Comparison of ENCODE assay signal across 11 cellular contexts in genomic region chr9:110340306-110340705, GRCh38. TPM values are rescaled to one million over a fixed set of nuclear protein-coding genes. Genes with fewer than 3 reads are reported as not detected.
DNase-seq lines count a peak whose midpoint lies in the region; ATAC-seq and TF ChIP-seq lines count a peak whose summit lies in the region.
"Had no signal": no experiment of that assay in that cellular context is flagged by ENCODE, and none has a peak within 500 bp of the region (broad histone marks: within the 10 kb centered on the region; RNA-seq: fewer than 3 reads in every experiment).

No MANE protein-coding gene starts in this region.

- H3K4me1 ChIP-seq in neural progenitor cell (no peaks in the 10 kb centered on the region), testis (no peaks in the 10 kb centered on the region), esophagus squamous epithelium (peaks cover 0 to 3% (median 0%) of the 10 kb centered on the region in 3 donors)

- DNase-seq in MV-4-11 (lab: John Stamatoyannopoulos, UW) (peak; percentile 19), choroid plexus epithelial cell (ENCODE audit: low read depth) (peak; percentile 59), neural progenitor cell (ENCODE audit: low spot score) (peak; percentile 50), testis (no peak), esophagus squamous epithelium (lab: John Stamatoyannopoulos, UW) (no peak), AG20443 (ENCODE audit: low spot score) (no peak)
- DNase-seq: activated T-cell treated with anti-CD3 and anti-CD28 coated beads, Interleukin-2, amount 50 U/mL, for 72 hours had no signal

- no peak overlapping the region for H3K4me3 Mint-ChIP-seq in neural progenitor cell
- H3K4me3 Mint-ChIP-seq: activated T-cell treated with anti-CD3 and anti-CD28 coated beads, Interleukin-2, amount 50 U/mL, for 72 hours had no signal

- WGBS in testis, 2 donors = 90 to 91% methylated on average over 2 of the region's 2 CpGs
- 74 to 97% methylated on average over 2 of the region's 2 CpGs for WGBS in esophagus squamous epithelium, 2 donors

- intact Hi-C loops in testis (cut with DNase I; ENCODE audit: low total_unique reads) = no loop called here
- intact Hi-C loops in esophagus squamous epithelium (cut with DNase I) = no loop called here

- no peaks in the 10 kb centered on the region for H3F3A ChIP-seq in neural progenitor cell (ENCODE audit: low read depth)

- H3K4me3 ChIP-seq in choroid plexus epithelial cell (ENCODE audit: low read depth, low read length) (no peak overlapping the region), neural progenitor cell (no peak overlapping the region), testis (no peak overlapping the region), esophagus squamous epithelium (no peak overlapping the region)
- H3K4me3 ChIP-seq: SK-N-MC had no signal

- peak; percentile 34; the same call in 1 of the 2 replicates for TF ChIP-seq CTCF in GM12874 (IDR thresholded peaks at IDR 0.05; ENCODE audit: insufficient read depth, low read depth, low read length)
- peak; percentile 72 for TF ChIP-seq CTCF in choroid plexus epithelial cell (conservative IDR thresholded peaks at IDR 0.05; ENCODE audit: low read depth, low read length)
- TF ChIP-seq CTCF in neural progenitor cell (IDR thresholded peaks at IDR 0.05) = peak; percentile 53
- no peak for TF ChIP-seq CTCF in testis (IDR thresholded peaks at IDR 0.05)
- TF ChIP-seq CTCF in esophagus squamous epithelium (IDR thresholded peaks at IDR 0.05) = peak in 1 of 6 experiments; percentile 34

- no peaks in the 10 kb centered on the region for H3K27me3 ChIP-seq in neural progenitor cell
- no peaks in the 10 kb centered on the region for H3K27me3 ChIP-seq in testis
- H3K27me3 ChIP-seq in esophagus squamous epithelium = no peaks in the 10 kb centered on the region

- H3K9me3 Mint-ChIP-seq in neural progenitor cell = no peaks in the 10 kb centered on the region
- H3K9me3 Mint-ChIP-seq: activated T-cell treated with anti-CD3 and anti-CD28 coated beads, Interleukin-2, amount 50 U/mL, for 72 hours had no signal

- H3K36me3 Mint-ChIP-seq in neural progenitor cell = no peaks in the 10 kb centered on the region

- no peak for ATAC-seq in HG03095 (IDR thresholded peaks at IDR 0.05; ENCODE audit: unreplicated experiment)
- ATAC-seq: activated T-cell treated with anti-CD3 and anti-CD28 coated beads, Interleukin-2, amount 50 U/mL, for 72 hours had no signal

- H3K79me2 ChIP-seq in neural progenitor cell (ENCODE audit: low read depth) = no peaks in the 10 kb centered on the region

- H3K36me3 ChIP-seq in neural progenitor cell (no peaks in the 10 kb centered on the region), testis (ENCODE audit: low read depth, missing control alignments) (no peaks in the 10 kb centered on the region), esophagus squamous epithelium (no peaks in the 10 kb centered on the region)

- no peak overlapping the region for H2AFZ ChIP-seq in neural progenitor cell (replicated peaks)

- H4K20me1 ChIP-seq in neural progenitor cell (ENCODE audit: low read depth) = no peaks in the 10 kb centered on the region

- H3K4me2 ChIP-seq in neural progenitor cell = no peak overlapping the region

- no peaks in the 10 kb centered on the region for H3K4me1 Mint-ChIP-seq in neural progenitor cell

- no peak overlapping the region for H3K27ac Mint-ChIP-seq in neural progenitor cell
- H3K27ac Mint-ChIP-seq: activated T-cell treated with anti-CD3 and anti-CD28 coated beads, Interleukin-2, amount 50 U/mL, for 72 hours had no signal

- H3K9me3 ChIP-seq in neural progenitor cell (ENCODE audit: low read depth) (no peaks in the 10 kb centered on the region), testis (no peaks in the 10 kb centered on the region), esophagus squamous epithelium (no peaks in the 10 kb centered on the region)

- H3K27me3 Mint-ChIP-seq in neural progenitor cell (ENCODE audit: insufficient read depth, low read depth) = peaks cover 2% of the 10 kb centered on the region

- H3K27ac ChIP-seq in neural progenitor cell (no peak overlapping the region), testis (no peak overlapping the region), esophagus squamous epithelium (no peak overlapping the region)
- H3K27ac ChIP-seq: SK-N-MC had no signal

- TF ChIP-seq POLR2A in testis (IDR thresholded peaks at IDR 0.05) = no peak
- TF ChIP-seq POLR2A in esophagus squamous epithelium (IDR thresholded peaks at IDR 0.05) = no peak

- H3K9ac ChIP-seq in neural progenitor cell = no peak overlapping the region

RNA-seq across cellular contexts. Expression of gene TXNDC8, which starts 2.6 kb away (rescaled TPM):
- total RNA-seq in neural progenitor cell (ENCODE audit: low replicate concordance) = not detected in 2 replicates
- total RNA-seq in testis = 10 to 100 TPM in 1 of 2 donors, 1 to 10 TPM in 1; 3.5 to 17.9 TPM
- 16.7 TPM for polyA plus RNA-seq in testis (ENCODE audit: insufficient read depth, low read depth, low replicate concordance)
- not detected for total RNA-seq in esophagus squamous epithelium
- total RNA-seq: activated T-cell treated with anti-CD3 and anti-CD28 coated beads, Interleukin-2, amount 50 U/mL, for 72 hours; temporal lobe had no signal

Comparison
In these comparisons a context has a peak if more than half of its experiments do, and no peak if none do; other contexts are left out.
1. CTCF ChIP-seq: peak in GM12874 (single experiment), choroid plexus epithelial cell (single experiment) and neural progenitor cell (single experiment); none in testis (0 of 3).
2. DNase-seq: peak in MV-4-11 (single experiment), choroid plexus epithelial cell (single experiment) and neural progenitor cell (single experiment); none in testis (single experiment), esophagus squamous epithelium (single experiment) and AG20443 (single experiment).